ENCODE assay signal across 9 cellular contexts in the genomic region with DNA sequence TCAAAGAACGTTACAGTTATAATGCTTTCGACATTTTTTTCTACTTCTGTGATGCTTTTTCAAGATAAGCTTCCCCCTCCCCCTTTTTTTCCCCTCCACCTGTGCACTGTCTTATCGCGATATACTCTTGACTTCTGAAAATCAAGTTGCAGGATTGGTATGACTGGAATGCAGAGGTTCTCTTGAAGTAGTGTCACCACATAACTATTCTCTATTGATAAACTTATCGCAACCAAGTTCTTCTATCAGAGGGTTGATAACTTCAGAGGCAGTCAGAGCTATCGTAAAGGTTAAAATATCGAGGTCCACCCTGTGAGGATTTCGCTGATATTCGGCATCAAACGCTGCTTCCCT. TPM values are rescaled to one million over a fixed set of nuclear protein-coding genes. Genes with fewer than 3 reads are reported as not detected.
DNase-seq lines count a peak whose midpoint lies in the region; ATAC-seq and TF ChIP-seq lines count a peak whose summit lies in the region.
"Had no signal": no experiment of that assay in that cellular context is flagged by ENCODE, and none has a peak within 500 bp of the region (broad histone marks: within the 10 kb centered on the region; RNA-seq: fewer than 3 reads in every experiment).

No MANE protein-coding gene starts in this region.

- DNase-seq in DMS53 treated with DMSO at 0.1 percent for 48 hours (lab: John Stamatoyannopoulos, UW; ENCODE audit: unreplicated experiment) (peak; percentile 33), breast epithelium (ENCODE audit: low spot score in 2 of 2) (no peak), mucosa of descending colon (no peak), NCI-H774 (lab: John Stamatoyannopoulos, UW) (no peak), GF-D8 (lab: John Stamatoyannopoulos, UW) (no peak)
- DNase-seq in effector CD4-positive, alpha-beta T cell, result no peak

- H3K27ac ChIP-seq in KMS-11, result 0 out of 2 replicates have a peak overlapping the region, but pooled peaks have one; percentile 13
- H3K27ac ChIP-seq in breast epithelium, result peak overlapping the region; percentile 93 to 94

- intact Hi-C loops in breast epithelium (cut with DNase I; ENCODE audit: low total_unique reads), result no loop called here
- intact Hi-C loops in mucosa of descending colon (cut with DNase I, micrococcal nuclease), result no loop called here

- TF ChIP-seq POLR2A in breast epithelium (IDR thresholded peaks at IDR 0.05), result no peak

- ATAC-seq in mucosa of descending colon, result no peak
- ATAC-seq in HG03565 (IDR thresholded peaks at IDR 0.05; ENCODE audit: unreplicated experiment), result no peak

- TF ChIP-seq CTCF in KMS-11 (conservative IDR thresholded peaks at IDR 0.05; ENCODE audit: low read depth, low read length) (no peak), breast epithelium (IDR thresholded peaks at IDR 0.05) (no peak), mucosa of descending colon (IDR thresholded peaks at IDR 0.05) (no peak)

- H4K20me1 ChIP-seq in KMS-11 (ENCODE audit: insufficient read depth), result no peaks in the 10 kb centered on the region

- H3K4me2 ChIP-seq in KMS-11, result peak overlapping the region; percentile 63

- H3K79me2 ChIP-seq in KMS-11 (ENCODE audit: insufficient read depth, low read depth), result peaks cover 5% of the 10 kb centered on the region; the same call in 1 of the 2 replicates

- H3K4me3 ChIP-seq in KMS-11 (IDR thresholded peaks at IDR 0.05; ENCODE audit: insufficient read depth, low read depth, low read length) (no peak overlapping the region), breast epithelium (peak overlapping the region; percentile 66 to 83 (median 74)), mucosa of descending colon (peak overlapping the region; percentile 86)

- H3K27me3 ChIP-seq in KMS-11 (ENCODE audit: insufficient read depth, low read depth), result no peaks in the 10 kb centered on the region
- no peaks in the 10 kb centered on the region for H3K27me3 ChIP-seq in breast epithelium

- H3K9ac ChIP-seq in KMS-11, result peak overlapping the region; percentile 77; the same call in 1 of the 2 replicates

- H3K36me3 ChIP-seq in KMS-11 (ENCODE audit: insufficient read depth), result no peaks in the 10 kb centered on the region
- H3K36me3 ChIP-seq in breast epithelium, result no peaks in the 10 kb centered on the region
- H3K36me3 ChIP-seq in mucosa of descending colon (ENCODE audit: low read depth), result no peaks in the 10 kb centered on the region

- H3K4me1 ChIP-seq in KMS-11 (ENCODE audit: low read depth, poor library complexity, severe bottlenecking) (peaks cover 19% of the 10 kb centered on the region), breast epithelium (peaks cover 0 to 10% of the 10 kb centered on the region in 2 donors), mucosa of descending colon (ENCODE audit: low read depth) (peaks cover 8% of the 10 kb centered on the region)

- H2AFZ ChIP-seq in KMS-11 (ENCODE audit: low read depth), result peak overlapping the region; percentile 57

- H3K9me3 ChIP-seq in breast epithelium, result no peaks in the 10 kb centered on the region
- H3K9me3 ChIP-seq in mucosa of descending colon, result no peaks in the 10 kb centered on the region

RNA-seq across cellular contexts. Expression of gene EID2, which starts 0.8 kb away (rescaled TPM):
- total RNA-seq in breast epithelium (10 to 100 TPM; 13.0 to 14.7 (median 13.4) TPM), mucosa of descending colon (10 to 100 TPM in 1 of 3 donors, 1 to 10 TPM in 2; 7.0 to 14.7 (median 9.6) TPM)

RNA-seq across cellular contexts. Expression of gene EID2B, which starts 6.5 kb away (rescaled TPM):
- total RNA-seq in breast epithelium, result 1 to 10 TPM; 3.4 to 5.6 (median 4.3) TPM
- 1 to 10 TPM in 1 of 3 donors, under 1 TPM in 2; 0.20 to 4.2 (median 0.72) TPM for total RNA-seq in mucosa of descending colon

RNA-seq across cellular contexts. Expression of gene SELENOV, which starts 24.2 kb away (rescaled TPM):
- not detected for total RNA-seq in breast epithelium
- total RNA-seq in mucosa of descending colon, result not detected
- total RNA-seq: NCI-H460 had no signal

RNA-seq across cellular contexts. Expression of gene DLL3, which starts 40.4 kb away (rescaled TPM):
- not detected for total RNA-seq in breast epithelium
- total RNA-seq in mucosa of descending colon, result not detected

RNA-seq across cellular contexts. Expression of gene TIMM50, which starts 58.5 kb away (rescaled TPM):
- 10 to 100 TPM; 39.4 to 45.6 (median 41.1) TPM for total RNA-seq in breast epithelium
- total RNA-seq in mucosa of descending colon, result 10 to 100 TPM; 52.6 to 57.9 (median 57.7) TPM
